In genomic region chr12:54991161-54991991, GRCh38 we compare ENCODE assay signal across 1 cellular context.
TF ChIP-seq lines count a peak whose summit lies in the region.

No MANE protein-coding gene starts in this region.

TF ChIP-seq in H1, 55 proteins besides CTCF, POLR2A, EP300 and RAD21 (continued from another document):
- TF ChIP-seq CHD7 (IDR thresholded peaks at IDR 0.05; ENCODE audit: insufficient replicate concordance, low read length) = no peak
- TF ChIP-seq MAX (IDR thresholded peaks at IDR 0.05) = no peak
- no peak for TF ChIP-seq KDM5A (IDR thresholded peaks at IDR 0.05; ENCODE audit: low read length)
- TF ChIP-seq BRCA1 (IDR thresholded peaks at IDR 0.05; ENCODE audit: low read depth, low read length) = no peak
- TF ChIP-seq FOSL1 (IDR thresholded peaks at IDR 0.05; ENCODE audit: insufficient read depth, low read depth, low read length) = no peak
- TF ChIP-seq CTBP2 (IDR thresholded peaks at IDR 0.05; ENCODE audit: borderline replicate concordance, insufficient read depth, insufficient read length, low read length) = no peak
- TF ChIP-seq TEAD4 (IDR thresholded peaks at IDR 0.05; ENCODE audit: low read depth, low read length) = no peak
- no peak for TF ChIP-seq BCL11A (IDR thresholded peaks at IDR 0.05; ENCODE audit: low read depth in 2 of 2, low read length in 2 of 2)
- TF ChIP-seq SIN3A (conservative IDR thresholded peaks at IDR 0.05 in 1 of 2, IDR thresholded peaks at IDR 0.05 in 1 of 2; ENCODE audit: low read depth in 1 of 2, low read length in 2 of 2) = no peak
- no peak for TF ChIP-seq TBP (IDR thresholded peaks at IDR 0.05; ENCODE audit: low read depth, low read length)
